In the genomic region with DNA sequence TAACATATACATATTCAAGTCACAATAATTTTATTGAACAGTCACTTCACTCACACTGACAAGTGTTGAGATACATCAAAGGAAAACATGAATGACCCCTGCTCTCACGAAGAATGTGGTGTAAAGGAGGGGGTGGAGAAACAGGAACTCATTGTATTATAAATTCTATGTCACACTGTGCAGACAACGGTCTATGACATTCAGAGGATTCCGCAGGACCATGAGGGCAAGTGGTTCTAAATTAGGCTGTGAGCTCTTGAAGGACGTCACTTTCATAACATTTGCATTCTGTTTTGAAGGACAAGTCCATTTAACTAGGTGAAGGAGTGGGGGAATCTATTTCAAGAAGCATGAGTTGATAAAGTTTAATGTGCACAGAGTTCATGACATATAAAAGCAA, we compare ENCODE assay signal across 14 cellular contexts.
"Had no signal": no experiment of that assay in that cellular context is flagged by ENCODE, and none has a peak within 500 bp of the region (broad histone marks: within the 10 kb centered on the region; RNA-seq: fewer than 3 reads in every experiment).

No MANE protein-coding gene starts in this region.

- H3K27me3 ChIP-seq: ascending aorta, foreskin keratinocyte, testis had no signal

- H3K36me3 ChIP-seq: ascending aorta had no signal

- H3K9ac ChIP-seq: parathyroid adenoma had no signal

- H3K27me3 Mint-ChIP-seq: activated CD4-positive, alpha-beta memory T cell treated with anti-CD3 and anti-CD28 coated beads for 36 hours had no signal

- H3K27ac Mint-ChIP-seq: activated CD4-positive, alpha-beta memory T cell treated with anti-CD3 and anti-CD28 coated beads for 36 hours; activated naive CD8-positive, alpha-beta T cell; mesothelial cell of epicardium had no signal

- H3K4me2 ChIP-seq: smooth muscle cell had no signal

- H3K9me3 ChIP-seq: ascending aorta, testis had no signal

- H3K79me2 ChIP-seq: parathyroid adenoma had no signal

- H3K4me3 Mint-ChIP-seq: activated CD4-positive, alpha-beta memory T cell treated with anti-CD3 and anti-CD28 coated beads for 36 hours; activated naive CD8-positive, alpha-beta T cell; activated T-cell treated with anti-CD3 and anti-CD28 coated beads, Interleukin-2, amount 50 U/mL, for 4 hours; mesothelial cell of epicardium had no signal

- H3K27ac ChIP-seq: ascending aorta, foreskin keratinocyte, parathyroid adenoma, testis had no signal

- ATAC-seq: activated T-cell treated with anti-CD3 and anti-CD28 coated beads, Interleukin-2, amount 50 U/mL, for 4 hours; foreskin keratinocyte had no signal

- H3K4me3 ChIP-seq: ascending aorta, smooth muscle cell, testis had no signal

- H3K4me1 ChIP-seq: ascending aorta, foreskin keratinocyte, parathyroid adenoma, testis had no signal

- H3K4me1 Mint-ChIP-seq: mesothelial cell of epicardium had no signal

- DNase-seq: activated CD4-positive, alpha-beta memory T cell treated with anti-CD3 and anti-CD28 coated beads for 36 hours; activated gamma-delta T cell; activated T-cell treated with anti-CD3 and anti-CD28 coated beads, Interleukin-2, amount 50 U/mL, for 4 hours; foreskin keratinocyte; head of caudate nucleus; islet precursor cell; stimulated activated naive CD4-positive, alpha-beta T cell treated with Interleukin-2 at 50 U/mL for 16 hours; T-helper 2 cell; testis had no signal

- H3K9me3 Mint-ChIP-seq: activated CD4-positive, alpha-beta memory T cell treated with anti-CD3 and anti-CD28 coated beads for 36 hours; mesothelial cell of epicardium had no signal

- H3K36me3 Mint-ChIP-seq: activated CD4-positive, alpha-beta memory T cell treated with anti-CD3 and anti-CD28 coated beads for 36 hours; activated naive CD8-positive, alpha-beta T cell; mesothelial cell of epicardium had no signal
